10 cellular contexts compared by ENCODE assay signal in the genomic region with DNA sequence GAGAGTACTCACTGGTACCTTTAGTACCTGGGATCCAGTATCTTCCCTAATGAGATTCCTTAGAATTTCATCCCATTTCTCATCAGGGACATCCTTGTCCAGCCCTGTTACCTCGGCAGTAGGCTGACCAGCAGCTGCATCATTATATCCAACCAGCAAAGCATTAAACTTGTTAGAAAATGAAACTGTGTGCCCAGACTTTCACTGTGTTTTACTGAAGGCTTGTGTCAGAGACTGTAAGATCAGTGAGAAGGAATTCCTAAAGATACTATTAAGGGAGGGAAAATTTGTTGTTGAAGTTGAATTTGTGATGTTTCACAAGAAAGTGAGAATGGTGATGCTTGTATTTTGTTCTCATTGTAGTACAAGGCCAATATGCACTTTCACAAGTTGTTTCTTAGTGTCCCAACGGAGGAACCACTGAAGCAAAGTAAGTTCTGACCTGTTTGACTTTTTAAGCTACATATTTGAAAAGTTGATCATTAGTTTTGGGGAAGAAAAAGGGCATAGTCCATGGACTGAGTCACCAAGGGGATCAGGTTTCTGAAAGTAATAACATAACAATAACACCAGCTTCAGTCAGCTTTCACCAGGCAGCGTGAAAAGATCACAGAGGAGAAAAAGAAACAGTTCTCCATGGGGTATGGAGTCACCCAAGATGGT. TPM values are rescaled to one million over a fixed set of nuclear protein-coding genes. Genes with fewer than 3 reads are reported as not detected.
DNase-seq lines count a peak whose midpoint lies in the region; ATAC-seq and TF ChIP-seq lines count a peak whose summit lies in the region.
"Had no signal": no experiment of that assay in that cellular context is flagged by ENCODE, and none has a peak within 500 bp of the region (broad histone marks: within the 10 kb centered on the region; RNA-seq: fewer than 3 reads in every experiment).

No MANE protein-coding gene starts in this region.

- no peaks in the 10 kb centered on the region for H3K9me3 ChIP-seq in stomach
- H3K9me3 ChIP-seq: neutrophil had no signal

- no peak overlapping the region for H3K4me3 ChIP-seq in epithelial cell of esophagus (ENCODE audit: low read length)
- H3K4me3 ChIP-seq in stomach: no peak overlapping the region

- no peak overlapping the region for H3K27ac ChIP-seq in stomach
- H3K27ac ChIP-seq: neutrophil had no signal

- peaks cover 19 to 82% (median 70%) of the 10 kb centered on the region in 4 donors for H3K36me3 ChIP-seq in stomach
- H3K36me3 ChIP-seq: neutrophil had no signal

- peaks cover 0 to 2% (median 0%) of the 10 kb centered on the region in 4 donors for H3K4me1 ChIP-seq in stomach

- TF ChIP-seq EP300 in stomach (IDR thresholded peaks at IDR 0.05): no peak

- H3K27me3 ChIP-seq in stomach: no peaks in the 10 kb centered on the region
- H3K27me3 ChIP-seq: neutrophil had no signal

- TF ChIP-seq POLR2A in stomach (IDR thresholded peaks at IDR 0.05): no peak

- intact Hi-C loops in stomach (cut with DNase I; ENCODE audit: low total_unique reads): no loop called here

- TF ChIP-seq CTCF in epithelial cell of esophagus (IDR thresholded peaks at IDR 0.05; ENCODE audit: insufficient read depth, low read depth, low read length, missing control alignments) (no peak), stomach (IDR thresholded peaks at IDR 0.05) (no peak)

- WGBS in stomach, 5 donors: 69 to 87% (median 84%) methylated on average over 3 of the region's 3 CpGs

- peak; percentile 87 for DNase-seq in EL
- DNase-seq in LHCN-M2 (ENCODE audit: low read depth): peak; percentile 85
- peak; percentile 75 for DNase-seq in epithelial cell of esophagus (ENCODE audit: low read depth)
- peak; percentile 98 for DNase-seq in renal cortical epithelial cell (ENCODE audit: low read depth)
- DNase-seq in stomach: no peak
- DNase-seq in NCI-H1417 (lab: John Stamatoyannopoulos, UW): no peak
- no peak for DNase-seq in germinal center (ENCODE audit: low spot score)
- DNase-seq: activated B cell treated with CpG ODN at 0.5 μM for 24 hours had no signal

- no peak for ATAC-seq in GM18868 (IDR thresholded peaks at IDR 0.05; ENCODE audit: unreplicated experiment)

RNA-seq across cellular contexts. Expression of a gene that starts 48.8 kb away (rescaled TPM):
- total RNA-seq in LHCN-M2 (2014; rRNA removed) (16.3 and 23.1 TPM in 2 replicates), renal cortical epithelial cell (66.9 and 86.0 TPM in 2 replicates), stomach (10 to 100 TPM; 18.8 to 69.6 (median 47.5) TPM)
- 53.8 TPM for polyA plus RNA-seq in LHCN-M2 (2012)
- 10 to 100 TPM in 1 of 3 donors, 1 to 10 TPM in 2; 5.7 to 12.8 (median 6.5) TPM for polyA plus RNA-seq in stomach

Comparison
In these comparisons a context has a peak if more than half of its experiments do, and no peak if none do; other contexts are left out.
1. DNase-seq: peak in EL (single experiment), LHCN-M2 (single experiment), epithelial cell of esophagus (single experiment) and renal cortical epithelial cell (single experiment); none in stomach (single experiment), NCI-H1417 (0 of 3) and germinal center (single experiment).